In the genomic region with DNA sequence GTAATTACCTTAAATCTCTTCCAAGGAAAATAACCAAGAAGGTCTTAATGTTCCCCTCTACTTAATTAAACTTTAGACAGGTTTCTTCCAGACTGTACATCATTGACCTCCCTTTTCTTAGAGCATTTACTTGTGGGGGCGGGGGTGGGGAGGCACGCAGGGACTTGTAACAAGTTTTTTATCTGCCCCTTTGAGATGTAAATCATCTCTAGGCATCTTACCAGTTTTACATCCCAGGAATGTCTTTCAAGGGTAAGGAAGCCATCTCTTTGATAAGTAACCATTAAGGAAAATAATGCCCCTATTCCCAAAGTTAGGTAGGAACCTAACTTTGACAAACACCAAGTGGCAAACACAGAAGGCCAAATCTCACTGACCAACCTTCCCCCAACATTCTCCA, we compare ENCODE assay signal across 17 cellular contexts.
A peak's percentile ranks its signal among the peaks of the same experiment; 100 is the strongest.
DNase-seq lines count a peak whose midpoint lies in the region; ATAC-seq and TF ChIP-seq lines count a peak whose summit lies in the region.
"Had no signal": no experiment of that assay in that cellular context is flagged by ENCODE, and none has a peak within 500 bp of the region (broad histone marks: within the 10 kb centered on the region; RNA-seq: fewer than 3 reads in every experiment).

No MANE protein-coding gene starts in this region.

- no peaks in the 10 kb centered on the region for H3K36me3 Mint-ChIP-seq in effector memory CD8-positive, alpha-beta T cell (ENCODE audit: insufficient read depth)
- H3K36me3 Mint-ChIP-seq: CD8-positive, alpha-beta memory T cell; IgD-negative memory B cell had no signal

- H3K4me3 ChIP-seq in HUES6 (ENCODE audit: low read depth, low read length): peak overlapping the region; percentile 32; the same call in 1 of the 2 replicates
- H3K4me3 ChIP-seq in iPS-20b (ENCODE audit: low read length): 0 out of 2 replicates have a peak overlapping the region, but pooled peaks have one; percentile 23
- no peak overlapping the region for H3K4me3 ChIP-seq in right atrium auricular region
- H3K4me3 ChIP-seq: BLaER1, GM12878 had no signal

- ATAC-seq in GM19351 (IDR thresholded peaks at IDR 0.05; ENCODE audit: unreplicated experiment): no peak
- no peak for ATAC-seq in effector memory CD8-positive, alpha-beta T cell (replicated peaks)
- no peak for ATAC-seq in HG03378 (IDR thresholded peaks at IDR 0.05; ENCODE audit: unreplicated experiment)
- ATAC-seq: GM12878 had no signal

- H3K9me3 Mint-ChIP-seq in effector memory CD8-positive, alpha-beta T cell: peaks cover 0 to 6% of the 10 kb centered on the region in 2 donors

- H3K36me3 ChIP-seq in HUES6 (ENCODE audit: control insufficient read depth, insufficient read depth, low read length) (no peaks in the 10 kb centered on the region), iPS-20b (ENCODE audit: insufficient read depth, low read depth, low read length) (no peaks in the 10 kb centered on the region), right atrium auricular region (no peaks in the 10 kb centered on the region)
- H3K36me3 ChIP-seq: BLaER1 had no signal

- H3K27ac ChIP-seq in HUES6 (ENCODE audit: low read depth, low read length): no peak overlapping the region
- H3K27ac ChIP-seq in iPS-20b (ENCODE audit: low read length): no peak overlapping the region
- H3K27ac ChIP-seq in right atrium auricular region: no peak overlapping the region
- H3K27ac ChIP-seq: 22Rv1, BLaER1 had no signal

- H3K27me3 ChIP-seq in HUES6 (ENCODE audit: control insufficient read depth, insufficient read depth, low read length) (peaks cover 14% of the 10 kb centered on the region), iPS-20b (ENCODE audit: insufficient read depth, low read length) (peaks cover 16% of the 10 kb centered on the region), right atrium auricular region (no peaks in the 10 kb centered on the region)
- H3K27me3 ChIP-seq: BLaER1 had no signal

- H3K4me1 ChIP-seq in HUES6 (ENCODE audit: control insufficient read depth, insufficient read depth, low read length): peaks cover 16% of the 10 kb centered on the region
- peaks cover 8% of the 10 kb centered on the region for H3K4me1 ChIP-seq in iPS-20b (ENCODE audit: insufficient read depth, low read length)
- no peaks in the 10 kb centered on the region for H3K4me1 ChIP-seq in right atrium auricular region
- H3K4me1 ChIP-seq: BLaER1, Caco-2 had no signal

- no peak overlapping the region for H3K4me3 Mint-ChIP-seq in effector memory CD8-positive, alpha-beta T cell
- H3K4me3 Mint-ChIP-seq: CD8-positive, alpha-beta memory T cell; IgD-negative memory B cell had no signal

- H3K9ac ChIP-seq in HUES6 (ENCODE audit: low read length) (no peak overlapping the region), iPS-20b (ENCODE audit: low read depth, low read length) (no peak overlapping the region)
- H3K9ac ChIP-seq: BLaER1 had no signal

- no peak for TF ChIP-seq CTCF in right atrium auricular region (IDR thresholded peaks at IDR 0.05)

- H3K27me3 Mint-ChIP-seq in effector memory CD8-positive, alpha-beta T cell: no peaks in the 10 kb centered on the region
- H3K27me3 Mint-ChIP-seq: CD8-positive, alpha-beta memory T cell had no signal

- H3K27ac Mint-ChIP-seq in effector memory CD8-positive, alpha-beta T cell: no peak overlapping the region
- H3K27ac Mint-ChIP-seq: CD8-positive, alpha-beta memory T cell; IgD-negative memory B cell had no signal

- peak; percentile 20 for DNase-seq in ELF-1 (ENCODE audit: low read depth, low spot score)
- peak; percentile 35 for DNase-seq in astrocyte of the hippocampus (ENCODE audit: low read depth, low spot score)
- no peak for DNase-seq in effector memory CD8-positive, alpha-beta T cell
- DNase-seq in right atrium auricular region (ENCODE audit: low spot score): no peak
- DNase-seq: AML-193; Caco-2; CD8-positive, alpha-beta memory T cell; DMS53; KG1 had no signal

- no peaks in the 10 kb centered on the region for H3K4me1 Mint-ChIP-seq in effector memory CD8-positive, alpha-beta T cell (ENCODE audit: low read depth in 2 of 2)
- H3K4me1 Mint-ChIP-seq: CD8-positive, alpha-beta memory T cell had no signal

- H3K9me3 ChIP-seq in HUES6 (ENCODE audit: control insufficient read depth, insufficient read depth, low read depth, low read length): 0 out of 2 replicates have a peak, but pooled peaks cover 4% of the 10 kb centered on the region
- H3K9me3 ChIP-seq in iPS-20b (ENCODE audit: insufficient read depth, low read depth, low read length): no peaks in the 10 kb centered on the region
- no peaks in the 10 kb centered on the region for H3K9me3 ChIP-seq in right atrium auricular region
- H3K9me3 ChIP-seq: BLaER1, Caco-2 had no signal

Comparison
In these comparisons a context has a peak if more than half of its experiments do, and no peak if none do; other contexts are left out.
1. DNase-seq: peak in ELF-1 (single experiment) and astrocyte of the hippocampus (single experiment); none in effector memory CD8-positive, alpha-beta T cell (0 of 3) and right atrium auricular region (single experiment).
2. H3K4me3 ChIP-seq: peak in HUES6 (single experiment) and iPS-20b (single experiment); none in right atrium auricular region (0 of 2).